1 cellular context compared by ENCODE assay signal in genomic region chr19:7391218-7391670, GRCh38.
TF ChIP-seq lines count a peak whose summit lies in the region.

No MANE protein-coding gene starts in this region.

TF ChIP-seq in HepG2, 621 proteins besides CTCF, POLR2A, EP300 and RAD21 (continued from another document and continues in another):
- TF ChIP-seq CBX2 (IDR thresholded peaks at IDR 0.05; ENCODE audit: low read depth, low read length) (no peak), CBX2 (CRISPR knock-in tag; IDR thresholded peaks at IDR 0.05; ENCODE audit: low read depth) (no peak), CHD4 (IDR thresholded peaks at IDR 0.05; ENCODE audit: borderline replicate concordance, low read length) (no peak), KAT8 (CRISPR knock-in tag; IDR thresholded peaks at IDR 0.05) (peak; percentile 43; the same call in 1 of the 2 replicates), CREB1 (IDR thresholded peaks at IDR 0.05) (peak; percentile 78), CREB1 (CRISPR knock-in tag; IDR thresholded peaks at IDR 0.05) (peak; percentile 18; the same call in 1 of the 2 replicates), KLF11 (CRISPR knock-in tag; IDR thresholded peaks at IDR 0.05) (no peak), GRHL1 (CRISPR knock-in tag; conservative IDR thresholded peaks at IDR 0.05) (no peak), ZC3H4 (CRISPR knock-in tag; IDR thresholded peaks at IDR 0.05; ENCODE audit: borderline replicate concordance) (no peak), SKIL (CRISPR knock-in tag; IDR thresholded peaks at IDR 0.05; ENCODE audit: borderline replicate concordance) (peak; percentile 90), ZNF547 (CRISPR knock-in tag; IDR thresholded peaks at IDR 0.05) (no peak), ZNF740 (CRISPR knock-in tag; IDR thresholded peaks at IDR 0.05) (no peak), TBP (CRISPR knock-in tag; IDR thresholded peaks at IDR 0.05) (no peak), ESRRA (CRISPR knock-in tag; IDR thresholded peaks at IDR 0.05; ENCODE audit: low read depth) (0 out of 2 replicates have a peak, but pooled peaks have one; percentile 23), SOX6 (IDR thresholded peaks at IDR 0.05) (no peak), SOX6 (CRISPR knock-in tag; IDR thresholded peaks at IDR 0.05) (0 out of 2 replicates have a peak, but pooled peaks have one; percentile 39), ZFP91 (CRISPR knock-in tag; IDR thresholded peaks at IDR 0.05; ENCODE audit: borderline replicate concordance) (no peak), CBX1 (IDR thresholded peaks at IDR 0.05; ENCODE audit: low read depth) (no peak), HNRNPLL (IDR thresholded peaks at IDR 0.05; ENCODE audit: low read depth, low read length, poor library complexity, severe bottlenecking) (no peak), NONO (IDR thresholded peaks at IDR 0.05) (no peak), NONO (CRISPR knock-in tag; conservative IDR thresholded peaks at IDR 0.05) (no peak), TSC22D2 (CRISPR knock-in tag; IDR thresholded peaks at IDR 0.05; ENCODE audit: borderline replicate concordance) (no peak), PPARG (CRISPR knock-in tag; conservative IDR thresholded peaks at IDR 0.05) (no peak), RFX5 (IDR thresholded peaks at IDR 0.05; ENCODE audit: low read depth, low read length) (no peak), MYC (CRISPR knock-in tag; IDR thresholded peaks at IDR 0.05; ENCODE audit: borderline replicate concordance) (no peak), ZNF780A (CRISPR knock-in tag; IDR thresholded peaks at IDR 0.05) (no peak), ZNF407 (CRISPR knock-in tag; IDR thresholded peaks at IDR 0.05; ENCODE audit: not compliant biosample characterization) (no peak), CBX5 (CRISPR knock-in tag; IDR thresholded peaks at IDR 0.05; ENCODE audit: borderline replicate concordance) (no peak), THAP7 (CRISPR knock-in tag; IDR thresholded peaks at IDR 0.05) (no peak), SP2 (CRISPR knock-in tag; IDR thresholded peaks at IDR 0.05) (no peak), ZBTB2 (CRISPR knock-in tag; IDR thresholded peaks at IDR 0.05; ENCODE audit: low read depth) (no peak), ZNF724P (CRISPR knock-in tag; IDR thresholded peaks at IDR 0.05; ENCODE audit: borderline replicate concordance) (no peak), ZNF75D (CRISPR knock-in tag; IDR thresholded peaks at IDR 0.05; ENCODE audit: borderline replicate concordance) (no peak), ETV5 (CRISPR knock-in tag; IDR thresholded peaks at IDR 0.05; ENCODE audit: borderline replicate concordance) (peak; percentile 81; the same call in 1 of the 2 replicates), PHF20 (CRISPR knock-in tag; IDR thresholded peaks at IDR 0.05) (no peak), FOXP1 (IDR thresholded peaks at IDR 0.05) (no peak), FOXP1 (CRISPR knock-in tag; IDR thresholded peaks at IDR 0.05) (peak; percentile 32; the same call in 1 of the 2 replicates), ZNF530 (CRISPR knock-in tag; IDR thresholded peaks at IDR 0.05; ENCODE audit: low read depth) (no peak), BHLHE40 (IDR thresholded peaks at IDR 0.05; ENCODE audit: low read length) (no peak)
- TF ChIP-seq, protein P1, sequence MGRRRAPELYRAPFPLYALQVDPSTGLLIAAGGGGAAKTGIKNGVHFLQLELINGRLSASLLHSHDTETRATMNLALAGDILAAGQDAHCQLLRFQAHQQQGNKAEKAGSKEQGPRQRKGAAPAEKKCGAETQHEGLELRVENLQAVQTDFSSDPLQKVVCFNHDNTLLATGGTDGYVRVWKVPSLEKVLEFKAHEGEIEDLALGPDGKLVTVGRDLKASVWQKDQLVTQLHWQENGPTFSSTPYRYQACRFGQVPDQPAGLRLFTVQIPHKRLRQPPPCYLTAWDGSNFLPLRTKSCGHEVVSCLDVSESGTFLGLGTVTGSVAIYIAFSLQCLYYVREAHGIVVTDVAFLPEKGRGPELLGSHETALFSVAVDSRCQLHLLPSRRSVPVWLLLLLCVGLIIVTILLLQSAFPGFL (CRISPR knock-in tag; IDR thresholded peaks at IDR 0.05) = no peak
- TF ChIP-seq, protein P2, sequence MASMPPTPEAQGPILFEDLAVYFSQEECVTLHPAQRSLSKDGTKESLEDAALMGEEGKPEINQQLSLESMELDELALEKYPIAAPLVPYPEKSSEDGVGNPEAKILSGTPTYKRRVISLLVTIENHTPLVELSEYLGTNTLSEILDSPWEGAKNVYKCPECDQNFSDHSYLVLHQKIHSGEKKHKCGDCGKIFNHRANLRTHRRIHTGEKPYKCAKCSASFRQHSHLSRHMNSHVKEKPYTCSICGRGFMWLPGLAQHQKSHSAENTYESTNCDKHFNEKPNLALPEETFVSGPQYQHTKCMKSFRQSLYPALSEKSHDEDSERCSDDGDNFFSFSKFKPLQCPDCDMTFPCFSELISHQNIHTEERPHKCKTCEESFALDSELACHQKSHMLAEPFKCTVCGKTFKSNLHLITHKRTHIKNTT (CRISPR knock-in tag; IDR thresholded peaks at IDR 0.05) = no peak
- TF ChIP-seq, protein P3, sequence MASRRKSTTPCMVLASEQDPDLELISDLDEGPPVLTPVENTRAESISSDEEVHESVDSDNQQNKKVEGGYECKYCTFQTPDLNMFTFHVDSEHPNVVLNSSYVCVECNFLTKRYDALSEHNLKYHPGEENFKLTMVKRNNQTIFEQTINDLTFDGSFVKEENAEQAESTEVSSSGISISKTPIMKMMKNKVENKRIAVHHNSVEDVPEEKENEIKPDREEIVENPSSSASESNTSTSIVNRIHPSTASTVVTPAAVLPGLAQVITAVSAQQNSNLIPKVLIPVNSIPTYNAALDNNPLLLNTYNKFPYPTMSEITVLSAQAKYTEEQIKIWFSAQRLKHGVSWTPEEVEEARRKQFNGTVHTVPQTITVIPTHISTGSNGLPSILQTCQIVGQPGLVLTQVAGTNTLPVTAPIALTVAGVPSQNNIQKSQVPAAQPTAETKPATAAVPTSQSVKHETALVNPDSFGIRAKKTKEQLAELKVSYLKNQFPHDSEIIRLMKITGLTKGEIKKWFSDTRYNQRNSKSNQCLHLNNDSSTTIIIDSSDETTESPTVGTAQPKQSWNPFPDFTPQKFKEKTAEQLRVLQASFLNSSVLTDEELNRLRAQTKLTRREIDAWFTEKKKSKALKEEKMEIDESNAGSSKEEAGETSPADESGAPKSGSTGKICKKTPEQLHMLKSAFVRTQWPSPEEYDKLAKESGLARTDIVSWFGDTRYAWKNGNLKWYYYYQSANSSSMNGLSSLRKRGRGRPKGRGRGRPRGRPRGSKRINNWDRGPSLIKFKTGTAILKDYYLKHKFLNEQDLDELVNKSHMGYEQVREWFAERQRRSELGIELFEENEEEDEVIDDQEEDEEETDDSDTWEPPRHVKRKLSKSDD (CRISPR knock-in tag; IDR thresholded peaks at IDR 0.05; ENCODE audit: low read depth) = no peak
